29 cellular contexts compared by ENCODE assay signal in genomic region chr4:68773699-68774098, GRCh38. TPM values are rescaled to one million over a fixed set of nuclear protein-coding genes. Genes with fewer than 3 reads are reported as not detected.
"Had no signal": no experiment of that assay in that cellular context is flagged by ENCODE, and none has a peak within 500 bp of the region (broad histone marks: within the 10 kb centered on the region; RNA-seq: fewer than 3 reads in every experiment).

No MANE protein-coding gene starts in this region.

- H3K4me3 ChIP-seq: heart right ventricle, hepatocyte, left lung, lower lobe of right lung, pancreas, prostate gland, sigmoid colon, spleen, transverse colon, upper lobe of left lung had no signal

- H3K9me3 ChIP-seq: lower lobe of right lung, pancreas, prostate gland, sigmoid colon, transverse colon had no signal

- H3K4me1 ChIP-seq: heart right ventricle, left lung, lower lobe of right lung, prostate gland, sigmoid colon, spleen, transverse colon, upper lobe of left lung had no signal

- ATAC-seq: heart right ventricle; left colon; left lung; lower lobe of right lung; naive thymus-derived CD8-positive, alpha-beta T cell; pancreas; right cardiac atrium; stimulated activated memory B cell treated with anti-CD40 and anti-IgM and Interleukin-4, amounts not matched to agents 10 μg/mL and 1 μg/mL and 100 μg/mL, for 72 hours; stimulated activated naive CD8-positive, alpha-beta T cell treated with anti-CD3 and anti-CD28 coated beads, Interleukin-15, amount 100 ng/mL, for 72 hours had no signal

- DNase-seq: heart right ventricle; immature natural killer cell; kidney; left colon; left lung; lower lobe of right lung; mammary epithelial cell; mesenchymal stem cell; naive thymus-derived CD8-positive, alpha-beta T cell; nucleus accumbens; pancreas; retina; right cardiac atrium; sigmoid colon; small intestine; spleen; stimulated activated CD4-positive, alpha-beta T cell treated with anti-CD3 and anti-CD28 coated beads, Interleukin-4, amount 100 ng/mL, for 24 hours; stimulated activated CD8-positive, alpha-beta memory T cell treated with anti-CD3 and anti-CD28 coated beads, Interleukin-4, amount 100 ng/mL, for 48 hours; stimulated activated naive CD4-positive, alpha-beta T cell treated with Interleukin-2 at 50 U/mL for 16 hours; stimulated activated naive CD8-positive, alpha-beta T cell treated with anti-CD3 and anti-CD28 coated beads, Interleukin-15, amount 100 ng/mL, for 72 hours; substantia nigra; transverse colon; upper lobe of left lung had no signal

- H3K27me3 ChIP-seq: heart right ventricle, hepatocyte, left lung, pancreas, sigmoid colon, spleen, transverse colon, upper lobe of left lung had no signal

- H3K36me3 ChIP-seq: heart right ventricle, left lung, lower lobe of right lung, pancreas, prostate gland, sigmoid colon, spleen, transverse colon, upper lobe of left lung had no signal

- H3K27ac ChIP-seq: heart right ventricle, hepatocyte, left lung, lower lobe of right lung, pancreas, prostate gland, sigmoid colon, spleen, transverse colon, upper lobe of left lung had no signal

RNA-seq across cellular contexts. Expression of gene UGT2B10, which starts 42.1 kb away (rescaled TPM):
- total RNA-seq: heart right ventricle; kidney; left lung; lower lobe of right lung; mammary epithelial cell; naive thymus-derived CD8-positive, alpha-beta T cell; neural crest cell; osteoblast; prostate gland; right cardiac atrium; sigmoid colon; spleen; temporal lobe had no signal
